Comparison of ENCODE assay signal across 2 cellular contexts in the genomic region with DNA sequence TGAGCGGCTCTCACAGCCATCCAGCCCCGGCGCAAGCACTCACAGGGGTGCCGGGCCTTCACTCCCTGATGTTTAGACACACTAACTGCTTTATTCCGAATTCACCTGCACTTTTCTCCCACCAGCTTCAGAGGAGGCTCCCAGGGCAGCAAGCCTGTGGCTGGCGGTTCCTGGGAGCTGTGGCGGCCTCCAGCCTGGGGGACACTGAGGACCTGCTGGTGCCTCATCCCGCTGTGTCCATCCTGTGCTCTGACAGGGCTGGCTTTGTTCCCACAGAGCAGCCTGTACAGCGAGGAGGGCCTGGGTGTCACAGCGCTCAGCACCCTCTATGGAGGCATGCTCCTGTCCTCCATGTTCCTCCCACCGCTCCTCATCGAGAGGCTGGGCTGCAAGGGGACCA.
TF ChIP-seq lines count a peak whose summit lies in the region.

No MANE protein-coding gene starts in this region.

TF ChIP-seq in HepG2, 621 proteins besides CTCF, POLR2A, EP300 and RAD21:
- TF ChIP-seq TEAD3 (CRISPR knock-in tag; optimal IDR thresholded peaks at IDR 0.05; ENCODE audit: borderline replicate concordance) (no peak), PHF20 (CRISPR knock-in tag; IDR thresholded peaks at IDR 0.05) (no peak), SMAD9 (CRISPR knock-in tag; IDR thresholded peaks at IDR 0.05) (no peak), KDM5B (CRISPR knock-in tag; IDR thresholded peaks at IDR 0.05; ENCODE audit: borderline replicate concordance) (0 out of 2 replicates have a peak, but pooled peaks have one; percentile 6), ZFYVE20 (CRISPR knock-in tag; IDR thresholded peaks at IDR 0.05; ENCODE audit: borderline replicate concordance, low read depth) (no peak), ZNF263 (CRISPR knock-in tag; IDR thresholded peaks at IDR 0.05) (peak; percentile 27; the same call in 1 of the 2 replicates), MBNL3 (CRISPR knock-in tag; conservative IDR thresholded peaks at IDR 0.05) (no peak), ZNF34 (CRISPR knock-in tag; IDR thresholded peaks at IDR 0.05; ENCODE audit: borderline replicate concordance) (no peak), MIER3 (CRISPR knock-in tag; IDR thresholded peaks at IDR 0.05; ENCODE audit: borderline replicate concordance) (no peak), ZBTB38 (CRISPR knock-in tag; IDR thresholded peaks at IDR 0.05) (peak; percentile 13; the same call in 1 of the 2 replicates), ZNF20 (CRISPR knock-in tag; IDR thresholded peaks at IDR 0.05) (no peak), SRSF9 (IDR thresholded peaks at IDR 0.05; ENCODE audit: borderline replicate concordance, insufficient read depth, low read depth, low read length, poor library complexity, severe bottlenecking) (no peak)
TF ChIP-seq in HepG2: peak in this region for 3.

TF ChIP-seq in H1, 55 proteins besides CTCF, POLR2A, EP300 and RAD21:
- TF ChIP-seq MAX (IDR thresholded peaks at IDR 0.05), result no peak
- TF ChIP-seq HDAC2 (IDR thresholded peaks at IDR 0.05; ENCODE audit: borderline replicate concordance in 1 of 2, low read depth in 2 of 2, low read length in 2 of 2), result no peak
- TF ChIP-seq JUND (IDR thresholded peaks at IDR 0.05; ENCODE audit: low read length), result no peak
- no peak for TF ChIP-seq TCF12 (IDR thresholded peaks at IDR 0.05; ENCODE audit: low read depth, low read length)
- TF ChIP-seq TBP (IDR thresholded peaks at IDR 0.05; ENCODE audit: low read depth, low read length), result no peak
- no peak for TF ChIP-seq HDAC6 (IDR thresholded peaks at IDR 0.05; ENCODE audit: low read depth, low read length)
- TF ChIP-seq ZNF274 (IDR thresholded peaks at IDR 0.05; ENCODE audit: borderline replicate concordance, extremely low read depth, low read length), result no peak
- TF ChIP-seq, protein P1, sequence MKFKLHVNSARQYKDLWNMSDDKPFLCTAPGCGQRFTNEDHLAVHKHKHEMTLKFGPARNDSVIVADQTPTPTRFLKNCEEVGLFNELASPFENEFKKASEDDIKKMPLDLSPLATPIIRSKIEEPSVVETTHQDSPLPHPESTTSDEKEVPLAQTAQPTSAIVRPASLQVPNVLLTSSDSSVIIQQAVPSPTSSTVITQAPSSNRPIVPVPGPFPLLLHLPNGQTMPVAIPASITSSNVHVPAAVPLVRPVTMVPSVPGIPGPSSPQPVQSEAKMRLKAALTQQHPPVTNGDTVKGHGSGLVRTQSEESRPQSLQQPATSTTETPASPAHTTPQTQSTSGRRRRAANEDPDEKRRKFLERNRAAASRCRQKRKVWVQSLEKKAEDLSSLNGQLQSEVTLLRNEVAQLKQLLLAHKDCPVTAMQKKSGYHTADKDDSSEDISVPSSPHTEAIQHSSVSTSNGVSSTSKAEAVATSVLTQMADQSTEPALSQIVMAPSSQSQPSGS (IDR thresholded peaks at IDR 0.05; ENCODE audit: low read length), result no peak
- no peak for TF ChIP-seq SP2 (IDR thresholded peaks at IDR 0.05; ENCODE audit: low read length)
- TF ChIP-seq CHD2 (IDR thresholded peaks at IDR 0.05; ENCODE audit: low read length), result no peak
- TF ChIP-seq SP1 (IDR thresholded peaks at IDR 0.05; ENCODE audit: low read depth, low read length), result no peak
- no peak for TF ChIP-seq TAF1 (IDR thresholded peaks at IDR 0.05; ENCODE audit: low read depth, low read length)
